ENCODE assay signal across 8 cellular contexts in genomic region chr19:31356587-31357314, GRCh38. TPM values are rescaled to one million over a fixed set of nuclear protein-coding genes. Genes with fewer than 3 reads are reported as not detected.
DNase-seq lines count a peak whose midpoint lies in the region; ATAC-seq and TF ChIP-seq lines count a peak whose summit lies in the region.

No MANE protein-coding gene starts in this region.

- H3K27me3 ChIP-seq in foreskin keratinocyte: peaks cover 52% of the 10 kb centered on the region
- peaks cover 15 to 45% (median 34%) of the 10 kb centered on the region in 3 donors for H3K27me3 ChIP-seq in gastrocnemius medialis
- peaks cover 5% of the 10 kb centered on the region for H3K27me3 ChIP-seq in WERI-Rb-1 (ENCODE audit: insufficient read depth, low read depth, severe bottlenecking)

- TF ChIP-seq POLR2A in gastrocnemius medialis (IDR thresholded peaks at IDR 0.05): no peak

- H3K4me3 ChIP-seq in HEK293 (ENCODE audit: low read depth, low read length) (no peak overlapping the region), gastrocnemius medialis (no peak overlapping the region), WERI-Rb-1 (ENCODE audit: low read depth, low read length) (no peak overlapping the region)

- CTCF ChIA-PET in HEK293 (lab: Yijun Ruan, JAX): interaction anchor here (0.5 to 5.6 kb wide), 14 partner anchors 20 to 1064 kb away, joined by 3 to 45 read pairs (median 3); no protein-coding TSS in a partner anchor
- CTCF ChIA-PET in activated CD8-positive, alpha-beta memory T cell treated with anti-CD3 and anti-CD28 coated beads, Interleukin-2, amount 10 ng/mL, durations not matched to agents 7 days and 5 days (lab: Charles Lee): interaction anchor here (1.0 to 1.3 kb wide), 2 partner anchors 674 to 867 kb away, joined by 3 to 5 read pairs; no protein-coding TSS in a partner anchor

- no peak overlapping the region for H3K27ac Mint-ChIP-seq in activated CD8-positive, alpha-beta memory T cell treated with anti-CD3 and anti-CD28 coated beads, Interleukin-2, amount 10 ng/mL, durations not matched to agents 7 days and 5 days

- H3K36me3 ChIP-seq in HEK293 (ENCODE audit: control insufficient read depth in 2 of 2, insufficient read depth in 1 of 2, low read length in 2 of 2): peaks cover 0 to 3% of the 10 kb centered on the region in 2 experiments; a peak in 1 of 3 replicates
- no peaks in the 10 kb centered on the region for H3K36me3 ChIP-seq in gastrocnemius medialis
- H3K36me3 ChIP-seq in WERI-Rb-1: no peaks in the 10 kb centered on the region

- H3K4me1 ChIP-seq in HEK293 (ENCODE audit: control insufficient read depth, insufficient read depth, low read length) (peaks cover 8% of the 10 kb centered on the region), foreskin keratinocyte (peaks cover 6% of the 10 kb centered on the region), gastrocnemius medialis (peaks cover 2 to 3% of the 10 kb centered on the region in 2 donors)

- ATAC-seq in activated CD8-positive, alpha-beta memory T cell treated with anti-CD3 and anti-CD28 coated beads, Interleukin-2, amount 10 ng/mL, durations not matched to agents 7 days and 5 days: peak; percentile 61
- peak; percentile 61 for ATAC-seq in foreskin keratinocyte
- no peak for ATAC-seq in gastrocnemius medialis
- no peak for ATAC-seq in GM18511 (IDR thresholded peaks at IDR 0.05; ENCODE audit: unreplicated experiment)
- no peak for ATAC-seq in GM18858 (IDR thresholded peaks at IDR 0.05; ENCODE audit: unreplicated experiment)

- peak; percentile 90 for TF ChIP-seq CTCF in HEK293 (tag by site-specific recombination; IDR thresholded peaks at IDR 0.05)
- peak; percentile 70 for TF ChIP-seq CTCF in foreskin keratinocyte (conservative IDR thresholded peaks at IDR 0.05)
- peak in 3 of 5 experiments; percentile 16 to 50 (median 33) for TF ChIP-seq CTCF in gastrocnemius medialis (IDR thresholded peaks at IDR 0.05 in 4 of 5, conservative IDR thresholded peaks at IDR 0.05 in 1 of 5)
- no peak for TF ChIP-seq CTCF in WERI-Rb-1 (IDR thresholded peaks at IDR 0.05; ENCODE audit: low read depth, low read length)

- H3K4me3 Mint-ChIP-seq in activated CD8-positive, alpha-beta memory T cell treated with anti-CD3 and anti-CD28 coated beads, Interleukin-2, amount 10 ng/mL, durations not matched to agents 7 days and 5 days: no peak overlapping the region

- peaks cover 87% of the 10 kb centered on the region for H3K27me3 Mint-ChIP-seq in activated CD8-positive, alpha-beta memory T cell treated with anti-CD3 and anti-CD28 coated beads, Interleukin-2, amount 10 ng/mL, durations not matched to agents 7 days and 5 days

- in situ Hi-C loops in gastrocnemius medialis (cut with MboI; ENCODE audit: low sequenced_read_pairs in 4 of 4): loop anchor here in 2 of 4 donors (25.0 kb wide), 1 partner anchor 669 kb away; no protein-coding TSS in a partner anchor

- peaks cover 2% of the 10 kb centered on the region for H3K36me3 Mint-ChIP-seq in activated CD8-positive, alpha-beta memory T cell treated with anti-CD3 and anti-CD28 coated beads, Interleukin-2, amount 10 ng/mL, durations not matched to agents 7 days and 5 days

- H3K27ac ChIP-seq in HEK293 (ENCODE audit: extremely low read depth, low read depth, low read length): no peak overlapping the region; the same call in 1 of the 2 replicates
- H3K27ac ChIP-seq in foreskin keratinocyte: no peak overlapping the region
- H3K27ac ChIP-seq in gastrocnemius medialis: no peak overlapping the region
- no peak overlapping the region for H3K27ac ChIP-seq in WERI-Rb-1

- no peaks in the 10 kb centered on the region for H3K9me3 ChIP-seq in HEK293 (ENCODE audit: control insufficient read depth, insufficient read depth, low read depth, low read length)
- H3K9me3 ChIP-seq in gastrocnemius medialis: no peaks in the 10 kb centered on the region
- H3K9me3 ChIP-seq in WERI-Rb-1 (ENCODE audit: severe bottlenecking): no peaks in the 10 kb centered on the region

- POLR2A ChIA-PET in HEK293 (lab: Yijun Ruan, JAX): no interaction called here

- no peaks in the 10 kb centered on the region for H3K9me3 Mint-ChIP-seq in activated CD8-positive, alpha-beta memory T cell treated with anti-CD3 and anti-CD28 coated beads, Interleukin-2, amount 10 ng/mL, durations not matched to agents 7 days and 5 days (ENCODE audit: low read depth)

- H3K4me1 Mint-ChIP-seq in activated CD8-positive, alpha-beta memory T cell treated with anti-CD3 and anti-CD28 coated beads, Interleukin-2, amount 10 ng/mL, durations not matched to agents 7 days and 5 days: peaks cover 18% of the 10 kb centered on the region

- intact Hi-C loops in gastrocnemius medialis (cut with DNase I; ENCODE audit: low total_unique reads): no loop called here

- peak; percentile 55 for DNase-seq in activated CD8-positive, alpha-beta memory T cell treated with anti-CD3 and anti-CD28 coated beads, Interleukin-2, amount 10 ng/mL, durations not matched to agents 7 days and 5 days
- DNase-seq in foreskin keratinocyte: no peak
- DNase-seq in gastrocnemius medialis: no peak
- no peak for DNase-seq in T1000 (lab: John Stamatoyannopoulos, UW)
- no peak for DNase-seq in WERI-Rb-1

TF ChIP-seq in HEK293, 187 proteins besides CTCF, POLR2A, EP300 and RAD21 (continues in another document):
- TF ChIP-seq IKZF3 (tag by site-specific recombination; IDR thresholded peaks at IDR 0.05): no peak
- TF ChIP-seq WT1 (tag by site-specific recombination; IDR thresholded peaks at IDR 0.05): no peak
- no peak for TF ChIP-seq ZNF132 (tag by site-specific recombination; IDR thresholded peaks at IDR 0.05; ENCODE audit: borderline replicate concordance)
- no peak for TF ChIP-seq ZNF280C (tag by site-specific recombination; IDR thresholded peaks at IDR 0.05)
- TF ChIP-seq ZNF449 (tag by site-specific recombination; IDR thresholded peaks at IDR 0.05): no peak; the same call in 1 of the 2 replicates
- TF ChIP-seq REPIN1 (tag by site-specific recombination; IDR thresholded peaks at IDR 0.05; ENCODE audit: low read depth): no peak
- TF ChIP-seq ZNF311 (tag by site-specific recombination; IDR thresholded peaks at IDR 0.05; ENCODE audit: borderline replicate concordance): no peak
- 0 out of 2 replicates have a peak, but pooled peaks have one; percentile 57 for TF ChIP-seq BCL11A (tag by site-specific recombination; IDR thresholded peaks at IDR 0.05; ENCODE audit: low read depth)
- peak; percentile 72; the same call in 1 of the 2 replicates for TF ChIP-seq ZNF423 (tag by site-specific recombination; IDR thresholded peaks at IDR 0.05)
- TF ChIP-seq ZSCAN16 (tag by site-specific recombination; IDR thresholded peaks at IDR 0.05): no peak
- TF ChIP-seq, protein P1, sequence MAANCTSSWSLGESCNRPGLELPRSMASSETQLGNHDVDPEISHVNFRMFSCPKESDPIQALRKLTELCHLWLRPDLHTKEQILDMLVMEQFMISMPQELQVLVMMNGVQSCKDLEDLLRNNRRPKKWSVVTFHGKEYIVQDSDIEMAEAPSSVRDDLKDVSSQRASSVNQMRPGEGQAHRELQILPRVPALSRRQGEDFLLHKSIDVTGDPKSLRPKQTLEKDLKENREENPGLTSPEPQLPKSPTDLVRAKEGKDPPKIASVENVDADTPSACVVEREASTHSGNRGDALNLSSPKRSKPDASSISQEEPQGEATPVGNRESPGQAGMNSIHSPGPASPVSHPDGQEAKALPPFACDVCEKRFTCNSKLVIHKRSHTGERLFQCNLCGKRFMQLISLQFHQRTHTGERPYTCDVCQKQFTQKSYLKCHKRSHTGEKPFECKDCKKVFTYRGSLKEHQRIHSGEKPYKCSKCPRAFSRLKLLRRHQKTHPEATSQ (tag by site-specific recombination; IDR thresholded peaks at IDR 0.05): 0 out of 2 replicates have a peak, but pooled peaks have one; percentile 3
- no peak for TF ChIP-seq ZNF843 (tag by site-specific recombination; IDR thresholded peaks at IDR 0.05)
- no peak for TF ChIP-seq ZNF626 (tag by site-specific recombination; IDR thresholded peaks at IDR 0.05)
- no peak for TF ChIP-seq ZNF211 (tag by site-specific recombination; IDR thresholded peaks at IDR 0.05; ENCODE audit: low read depth)
- TF ChIP-seq ZNF701 (tag by site-specific recombination; IDR thresholded peaks at IDR 0.05): no peak

RNA-seq across cellular contexts. Expression of gene TSHZ3, which starts 7.5 kb away (rescaled TPM):
- 1 to 10 TPM in 1 of 2 experiments, under 1 TPM in 1; 0.94 to 1.5 TPM for total RNA-seq in activated CD8-positive, alpha-beta memory T cell treated with anti-CD3 and anti-CD28 coated beads, Interleukin-2, amount 10 ng/mL, durations not matched to agents 7 days and 5 days
- total RNA-seq in foreskin keratinocyte: 8.4 and 8.8 TPM in 2 replicates
- 3.1 and 3.4 TPM in 2 replicates for polyA plus RNA-seq in foreskin keratinocyte
- 1 to 10 TPM; 1.6 to 2.3 (median 1.9) TPM for total RNA-seq in gastrocnemius medialis

Comparison
In these comparisons a context has a peak if more than half of its experiments do, and no peak if none do; other contexts are left out.
1. ATAC-seq: peak in activated CD8-positive, alpha-beta memory T cell treated with anti-CD3 and anti-CD28 coated beads, Interleukin-2, amount 10 ng/mL, durations not matched to agents 7 days and 5 days (single experiment) and foreskin keratinocyte (single experiment); none in gastrocnemius medialis (0 of 2), GM18511 (single experiment) and GM18858 (single experiment).